ENCODE assay signal across 8 cellular contexts in genomic region chr7:86814980-86815379, GRCh38.
DNase-seq lines count a peak whose midpoint lies in the region; ATAC-seq and TF ChIP-seq lines count a peak whose summit lies in the region.

No MANE protein-coding gene starts in this region.

- peaks cover 3% of the 10 kb centered on the region for H3K27me3 ChIP-seq in DND-41 (ENCODE audit: insufficient read depth, low read length, poor library complexity)
- H3K27me3 ChIP-seq in PC-9 (ENCODE audit: insufficient read depth, low read depth): no peaks in the 10 kb centered on the region

- H3K4me1 ChIP-seq in DND-41 (ENCODE audit: insufficient read depth, low read length): no peaks in the 10 kb centered on the region
- no peaks in the 10 kb centered on the region for H3K4me1 ChIP-seq in PC-9 (replicated peaks; ENCODE audit: insufficient read depth)

- H3K4me3 Mint-ChIP-seq in HFFc6 (no peak overlapping the region), glutamatergic neuron (ENCODE audit: unreplicated experiment) (no peak overlapping the region)

- no peaks in the 10 kb centered on the region for H3F3A ChIP-seq in PC-9 (ENCODE audit: insufficient read depth, low read depth)

- no peak overlapping the region for H3K9ac ChIP-seq in DND-41 (ENCODE audit: low read depth, low read length)

- no peaks in the 10 kb centered on the region for H3K4me1 Mint-ChIP-seq in HFFc6 (ENCODE audit: low read depth)
- peaks cover 20% of the 10 kb centered on the region for H3K4me1 Mint-ChIP-seq in glutamatergic neuron (ENCODE audit: low read depth, unreplicated experiment)

- DNase-seq in DND-41 (no peak), HFFc6 (no peak), PC-9 (no peak), glutamatergic neuron (no peak), GF-D8 (lab: John Stamatoyannopoulos, UW) (no peak)
- DNase-seq in stimulated activated CD4-positive, alpha-beta T cell treated with anti-CD3 and anti-CD28 coated beads, Interleukin-15, amount 100 ng/mL, for 24 hours: no peak

- no peak overlapping the region for H2AFZ ChIP-seq in DND-41 (ENCODE audit: low read depth, low read length)
- H2AFZ ChIP-seq in PC-9: no peak overlapping the region

- H3K27me3 Mint-ChIP-seq in HFFc6 (ENCODE audit: insufficient read depth) (no peaks in the 10 kb centered on the region), glutamatergic neuron (ENCODE audit: unreplicated experiment) (peaks cover under 1% of the 10 kb centered on the region)

- H3K9me2 ChIP-seq in PC-9 (ENCODE audit: insufficient read depth): no peaks in the 10 kb centered on the region

- H3K27ac Mint-ChIP-seq in HFFc6 (no peak overlapping the region), glutamatergic neuron (ENCODE audit: unreplicated experiment) (no peak overlapping the region)

- ATAC-seq in DND-41 (ENCODE audit: insufficient read depth, low read depth) (no peak; the same call in 2 of the 3 replicates), GM19328 (IDR thresholded peaks at IDR 0.05; ENCODE audit: unreplicated experiment) (no peak), GM21367 (IDR thresholded peaks at IDR 0.05; ENCODE audit: unreplicated experiment) (no peak)

- no peak overlapping the region for H3K4me3 ChIP-seq in DND-41 (ENCODE audit: low read depth in 1 of 2, low read length in 2 of 2)
- no peak overlapping the region for H3K4me3 ChIP-seq in PC-9

- BruUV-seq in PC-9 (replicated peaks; lab: Mats Ljungman, UMichigan): no TSS peak

- H3K27ac ChIP-seq in DND-41 (ENCODE audit: low read length) (no peak overlapping the region), PC-9 (no peak overlapping the region)

- peaks cover 35% of the 10 kb centered on the region for H3K9me3 Mint-ChIP-seq in HFFc6
- no peaks in the 10 kb centered on the region for H3K9me3 Mint-ChIP-seq in glutamatergic neuron (ENCODE audit: unreplicated experiment)

- H4K20me1 ChIP-seq in DND-41 (ENCODE audit: insufficient read depth, low read length): no peaks in the 10 kb centered on the region
- H4K20me1 ChIP-seq in PC-9 (ENCODE audit: insufficient read depth): no peaks in the 10 kb centered on the region

- H3K79me2 ChIP-seq in DND-41 (ENCODE audit: insufficient read depth, low read length) (no peaks in the 10 kb centered on the region), PC-9 (ENCODE audit: low read depth) (no peaks in the 10 kb centered on the region)

- intact Hi-C loops in PC-9 (cut with micrococcal nuclease; ENCODE audit: unreplicated experiment): no loop called here

- H3K36me3 ChIP-seq in DND-41 (ENCODE audit: insufficient read depth, low read length) (no peaks in the 10 kb centered on the region), PC-9 (ENCODE audit: low read depth) (no peaks in the 10 kb centered on the region)

- no peaks in the 10 kb centered on the region for H3K36me3 Mint-ChIP-seq in HFFc6 (ENCODE audit: low read depth)
- no peaks in the 10 kb centered on the region for H3K36me3 Mint-ChIP-seq in glutamatergic neuron (ENCODE audit: unreplicated experiment)

- TF ChIP-seq CTCF in DND-41 (IDR thresholded peaks at IDR 0.05; ENCODE audit: borderline replicate concordance, extremely low read depth, low read length, poor library complexity, severe bottlenecking): peak; percentile 54
- TF ChIP-seq CTCF in HFFc6 (IDR thresholded peaks at IDR 0.05): peak; percentile 44; the same call in 1 of the 2 replicates
- peak; percentile 61 for TF ChIP-seq CTCF in PC-9 (conservative IDR thresholded peaks at IDR 0.05)
- peak; percentile 52 for TF ChIP-seq CTCF in glutamatergic neuron (IDR thresholded peaks at IDR 0.05; ENCODE audit: partially characterized antibody, unreplicated experiment)

- H3K4me2 ChIP-seq in DND-41 (ENCODE audit: insufficient read depth, low read length) (no peak overlapping the region), PC-9 (no peak overlapping the region)

- H3K9me3 ChIP-seq in DND-41 (ENCODE audit: insufficient read depth, low read length, severe bottlenecking) (no peaks in the 10 kb centered on the region), PC-9 (ENCODE audit: insufficient read depth, low read depth) (no peaks in the 10 kb centered on the region)

- CTCF ChIA-PET in PC-9 (lab: Charles Lee): interaction anchor here (1.0 kb wide), 1 partner anchor 216 kb away, joined by 3 read pairs; no protein-coding TSS in a partner anchor

- POLR2A ChIA-PET in PC-9 (lab: Charles Lee; ENCODE audit: unreplicated experiment): no interaction called here
